ENCODE assay signal across 8 cellular contexts in genomic region chr11:20363500-20364411, GRCh38. TPM values are rescaled to one million over a fixed set of nuclear protein-coding genes. Genes with fewer than 3 reads are reported as not detected.
DNase-seq lines count a peak whose midpoint lies in the region; ATAC-seq, FAIRE-seq and TF ChIP-seq lines count a peak whose summit lies in the region.

Gene HTATIP2, plus strand, starts transcription at chr11:20363714. Its CDS starts 524 bp downstream, at chr11:20364238.

- ATAC-seq in GM21717 (IDR thresholded peaks at IDR 0.05; ENCODE audit: unreplicated experiment): peak; percentile 98

- H3K4me3 Mint-ChIP-seq in immature natural killer cell: peak within 1 kb of the TSS; percentile 92 to 95 (median 94)

- H3K4me3 ChIP-seq in breast epithelium (peak within 1 kb of the TSS; percentile 73 to 98 (median 89)), small intestine (ENCODE audit: low read depth in 1 of 2, low read length in 2 of 2) (peak within 1 kb of the TSS; percentile 86 to 100)

- no peaks in the 10 kb centered on the region for H3K36me3 ChIP-seq in breast epithelium
- no peaks in the 10 kb centered on the region for H3K36me3 ChIP-seq in small intestine (ENCODE audit: control insufficient read depth in 2 of 2, insufficient read depth in 2 of 2, low read length in 2 of 2)

- H3K4me1 ChIP-seq in breast epithelium (no peaks in the 10 kb centered on the region), small intestine (ENCODE audit: control insufficient read depth in 2 of 2, insufficient read depth in 1 of 2, low read depth in 1 of 2, low read length in 1 of 2) (peaks cover 2 to 3% of the 10 kb centered on the region in 2 donors)

- 1 to 3% (median 2%) methylated on average over 62 to 71 of the region's 71 CpGs for WGBS in small intestine, 3 donors

- peaks cover 47 to 58% of the 10 kb centered on the region in 2 donors for H3K4me1 Mint-ChIP-seq in immature natural killer cell

- H3K27ac ChIP-seq in VCaP: peak within 1 kb of the TSS; percentile 68
- H3K27ac ChIP-seq in breast epithelium: peak within 1 kb of the TSS; percentile 88 to 93
- peak within 1 kb of the TSS; percentile 97 to 99 for H3K27ac ChIP-seq in small intestine (ENCODE audit: low read depth in 1 of 2, low read length in 1 of 2)

- no peaks in the 10 kb centered on the region for H3K9me3 Mint-ChIP-seq in immature natural killer cell

- H3K9me3 ChIP-seq in breast epithelium (no peaks in the 10 kb centered on the region), small intestine (ENCODE audit: control insufficient read depth, low read depth) (no peaks in the 10 kb centered on the region)

- H3K27ac Mint-ChIP-seq in immature natural killer cell: peak within 1 kb of the TSS; percentile 88 to 95 (median 92)

- TF ChIP-seq CTCF in VCaP (conservative IDR thresholded peaks at IDR 0.05) (no peak), breast epithelium (IDR thresholded peaks at IDR 0.05) (no peak)

- intact Hi-C loops in breast epithelium (cut with DNase I; ENCODE audit: low total_unique reads): no loop called here

- H3K27me3 ChIP-seq in breast epithelium: no peaks in the 10 kb centered on the region
- no peaks in the 10 kb centered on the region for H3K27me3 ChIP-seq in small intestine (ENCODE audit: control insufficient read depth in 2 of 2, insufficient read depth in 2 of 2, low read length in 2 of 2)

- peaks cover 0 to 10% (median 3%) of the 10 kb centered on the region in 3 donors for H3K36me3 Mint-ChIP-seq in immature natural killer cell

- peaks cover 0 to 5% (median 3%) of the 10 kb centered on the region in 3 donors for H3K27me3 Mint-ChIP-seq in immature natural killer cell (ENCODE audit: low read depth in 3 of 3)

- TF ChIP-seq POLR2A in breast epithelium (IDR thresholded peaks at IDR 0.05): no peak

- no peak for FAIRE-seq in small intestine (lab: Jason Lieb, UNC)

- DNase-seq in ELF-1 (ENCODE audit: low read depth, low spot score) (peak; percentile 80), LoVo (ENCODE audit: low spot score) (peak; percentile 77), breast epithelium (ENCODE audit: low spot score in 2 of 2) (peak in 1 of 2 donors; percentile 55), immature natural killer cell (peak; percentile 75 to 82 (median 80)), small intestine (peak; percentile 83), UCSD-AML1 (lab: John Stamatoyannopoulos, UW; ENCODE audit: unreplicated experiment) (no peak)

RNA-seq across cellular contexts. Expression of gene HTATIP2, which starts in this region (rescaled TPM):
- total RNA-seq in breast epithelium: 10 to 100 TPM; 39.7 to 55.8 (median 41.4) TPM
- polyA plus RNA-seq in immature natural killer cell: 10 to 100 TPM; 61.2 to 67.9 (median 61.6) TPM
- polyA plus RNA-seq in small intestine: 100 to 1,000 TPM in 2 of 3 donors, 10 to 100 TPM in 1; 96.2 to 309 (median 247) TPM
